Comparison of ENCODE assay signal across 12 cellular contexts in genomic region chr14:91127411-91127810, GRCh38. TPM values are rescaled to one million over a fixed set of nuclear protein-coding genes. Genes with fewer than 3 reads are reported as not detected.
A peak's percentile ranks its signal among the peaks of the same experiment; 100 is the strongest.
DNase-seq lines count a peak whose midpoint lies in the region; ATAC-seq, FAIRE-seq and TF ChIP-seq lines count a peak whose summit lies in the region.
"Had no signal": no experiment of that assay in that cellular context is flagged by ENCODE, and none has a peak within 500 bp of the region (broad histone marks: within the 10 kb centered on the region; RNA-seq: fewer than 3 reads in every experiment).

No MANE protein-coding gene starts in this region.

- H3K4me1 ChIP-seq in right lobe of liver (peaks cover 0 to 30% (median 9%) of the 10 kb centered on the region in 4 donors), HepG2 (ENCODE audit: insufficient read depth, low read length) (peaks cover 27% of the 10 kb centered on the region), duodenal mucosa (ENCODE audit: control insufficient read depth in 1 of 2, insufficient read depth in 2 of 2, low read length in 2 of 2) (peaks cover 12 to 17% of the 10 kb centered on the region in 2 donors), mucosa of rectum (ENCODE audit: control insufficient read depth in 2 of 2, insufficient read depth in 2 of 2, low read length in 2 of 2) (peaks cover 9 to 21% of the 10 kb centered on the region in 2 donors)
- H3K4me1 ChIP-seq: ascending aorta, SJCRH30 had no signal

- no TSS peak for BruUV-seq in HepG2 (replicated peaks; lab: Mats Ljungman, UMichigan)

- in situ Hi-C loops in HepG2 (cut with HindIII; ENCODE audit: extremely low pct_ligation_motif_present, low pct_unique_long_range_greater_than_20kb), result no loop called here

- CTCF ChIA-PET in HepG2 (lab: Yijun Ruan, JAX; ENCODE audit: low intra/inter-chr PET ratio, low total read pairs), result no interaction called here

- no peak for TF ChIP-seq RAD21 in HepG2 (CRISPR knock-in tag; IDR thresholded peaks at IDR 0.05)

- H3K36me3 ChIP-seq in right lobe of liver, result peaks cover 0 to 16% (median 2%) of the 10 kb centered on the region in 4 donors
- peaks cover 2 to 16% of the 10 kb centered on the region in 2 experiments; a peak in 3 of 5 replicates for H3K36me3 ChIP-seq in HepG2 (replicated peaks in 1 of 2; ENCODE audit: control insufficient read depth in 1 of 2, insufficient read depth in 2 of 2, low read length in 2 of 2)
- H3K36me3 ChIP-seq in duodenal mucosa (ENCODE audit: control insufficient read depth in 1 of 2, insufficient read depth in 2 of 2, low read length in 2 of 2), result peaks cover 0 to 29% of the 10 kb centered on the region in 2 donors
- peaks cover 24 to 30% of the 10 kb centered on the region in 2 donors for H3K36me3 ChIP-seq in mucosa of rectum (ENCODE audit: control insufficient read depth in 2 of 2, insufficient read depth in 2 of 2, low read length in 2 of 2)

- 29% methylated on average over 5 of the region's 8 CpGs for WGBS in right lobe of liver (ENCODE audit: insufficient coverage, low coverage, low lambda C conversion rate, missing lambda C conversion rate)
- 91% methylated on average over 5 of the region's 8 CpGs for WGBS in HepG2 (ENCODE audit: low lambda C conversion rate)

- H3K27me3 ChIP-seq in right lobe of liver, result no peaks in the 10 kb centered on the region
- H3K27me3 ChIP-seq in HepG2 (ENCODE audit: control insufficient read depth in 1 of 2, insufficient read depth in 2 of 2, low read length in 2 of 2), result no peaks in the 10 kb centered on the region
- no peaks in the 10 kb centered on the region for H3K27me3 ChIP-seq in duodenal mucosa (ENCODE audit: control insufficient read depth in 1 of 2, insufficient read depth in 2 of 2, low read length in 2 of 2)
- no peaks in the 10 kb centered on the region for H3K27me3 ChIP-seq in mucosa of rectum (ENCODE audit: control insufficient read depth in 2 of 2, insufficient read depth in 2 of 2, low read length in 2 of 2)
- H3K27me3 ChIP-seq: ascending aorta, SJCRH30 had no signal

- TF ChIP-seq POLR2A in right lobe of liver (IDR thresholded peaks at IDR 0.05), result no peak
- TF ChIP-seq POLR2A in HepG2 (IDR thresholded peaks at IDR 0.05; ENCODE audit: insufficient read depth in 1 of 2, low read depth in 2 of 2, low read length in 2 of 2), result no peak

- ATAC-seq in right lobe of liver (peak; percentile 68 to 83 (median 76)), HepG2 (no peak), GM18511 (IDR thresholded peaks at IDR 0.05; ENCODE audit: unreplicated experiment) (no peak), HG02981 (IDR thresholded peaks at IDR 0.05; ENCODE audit: unreplicated experiment) (no peak)
- ATAC-seq: activated CD8-positive, alpha-beta T cell treated with anti-CD3 and anti-CD28 coated beads, Interleukin-2, amount 10 ng/mL, durations not matched to agents 7 days and 5 days had no signal

- H2AFZ ChIP-seq in HepG2 (ENCODE audit: low read length), result no peak overlapping the region

- TF ChIP-seq EP300 in HepG2 (IDR thresholded peaks at IDR 0.05; ENCODE audit: low read depth in 2 of 2, low read length in 2 of 2), result no peak
- TF ChIP-seq EP300 in HepG2 (CRISPR knock-in tag; IDR thresholded peaks at IDR 0.05; ENCODE audit: borderline replicate concordance), result no peak

- POLR2A ChIA-PET in HepG2 (lab: Yijun Ruan, JAX), result no interaction called here

- H3K4me2 ChIP-seq in HepG2 (ENCODE audit: low read depth, low read length), result no peak overlapping the region

- intact Hi-C loops in right lobe of liver (cut with DNase I), result no loop called here
- intact Hi-C loops in HepG2 (cut with micrococcal nuclease; ENCODE audit: unreplicated experiment), result no loop called here

- no peaks in the 10 kb centered on the region for H3K79me2 ChIP-seq in HepG2 (ENCODE audit: insufficient read depth, low read length)

- H3K9me3 ChIP-seq in right lobe of liver (no peaks in the 10 kb centered on the region), HepG2 (ENCODE audit: low read length) (no peaks in the 10 kb centered on the region), duodenal mucosa (ENCODE audit: control insufficient read depth in 1 of 2, low read length in 2 of 2) (no peaks in the 10 kb centered on the region), mucosa of rectum (ENCODE audit: control insufficient read depth in 2 of 2, low read length in 2 of 2) (no peaks in the 10 kb centered on the region)
- H3K9me3 ChIP-seq: ascending aorta, SJCRH30 had no signal

- DNase-seq in right lobe of liver (peak; percentile 80 to 86 (median 81)), HepG2 (ENCODE audit: low spot score) (no peak), D721Med (ENCODE audit: insufficient read length, low spot score) (no peak)
- no peak for DNase-seq in stimulated activated CD4-positive, alpha-beta T cell treated with anti-CD3 and anti-CD28 coated beads, Interleukin-4, amount 100 ng/mL, for 1 hour
- DNase-seq: activated CD8-positive, alpha-beta T cell treated with anti-CD3 and anti-CD28 coated beads, Interleukin-2, amount 10 ng/mL, durations not matched to agents 7 days and 5 days; naive B cell; SJCRH30 had no signal

- FAIRE-seq in HepG2 (lab: Jason Lieb, UNC), result no peak
- no peak for FAIRE-seq in D721Med (lab: Jason Lieb, UNC)

- H3K4me3 ChIP-seq in right lobe of liver, result no peak overlapping the region
- H3K4me3 ChIP-seq in HepG2 (replicated peaks in 1 of 3; ENCODE audit: insufficient read depth in 1 of 3, low read depth in 2 of 3, low read length in 3 of 3), result no peak overlapping the region
- peak overlapping the region in 1 of 2 donors; percentile 21 for H3K4me3 ChIP-seq in duodenal mucosa (ENCODE audit: low read depth in 1 of 2, low read length in 2 of 2)
- H3K4me3 ChIP-seq in mucosa of rectum (ENCODE audit: low read length in 2 of 2), result no peak overlapping the region
- H3K4me3 ChIP-seq: ascending aorta, SJCRH30 had no signal

- TF ChIP-seq CTCF in right lobe of liver (IDR thresholded peaks at IDR 0.05) (no peak), HepG2 (CRISPR knock-in tag; IDR thresholded peaks at IDR 0.05) (no peak), D721Med (IDR thresholded peaks at IDR 0.05; ENCODE audit: insufficient read depth, missing control alignments) (no peak)

- no peaks in the 10 kb centered on the region for H4K20me1 ChIP-seq in HepG2 (ENCODE audit: insufficient read depth, low read length)

- H3K9ac ChIP-seq in HepG2 (ENCODE audit: insufficient read depth, low read depth, low read length), result no peak overlapping the region
- peak overlapping the region in 1 of 2 donors; percentile 39 for H3K9ac ChIP-seq in duodenal mucosa (ENCODE audit: low read depth in 1 of 2, low read length in 2 of 2)
- H3K9ac ChIP-seq in mucosa of rectum (ENCODE audit: low read depth in 1 of 2, low read length in 2 of 2), result no peak overlapping the region

- H3K27ac ChIP-seq in right lobe of liver, result peak overlapping the region in 1 of 3 donors; percentile 10
- no peak overlapping the region for H3K27ac ChIP-seq in HepG2 (ENCODE audit: extremely low read length, insufficient read depth, low read length)
- peak overlapping the region; percentile 73 for H3K27ac ChIP-seq in duodenal mucosa (ENCODE audit: low read depth, low read length)
- H3K27ac ChIP-seq in mucosa of rectum (ENCODE audit: low read depth in 2 of 2, low read length in 2 of 2), result peak overlapping the region; percentile 61 to 64
- H3K27ac ChIP-seq: ascending aorta, SJCRH30 had no signal

TF ChIP-seq in HepG2, 621 proteins besides CTCF, POLR2A, EP300 and RAD21 (continues in another document):
- TF ChIP-seq ZNF362 (CRISPR knock-in tag; IDR thresholded peaks at IDR 0.05; ENCODE audit: borderline replicate concordance), result no peak
- no peak for TF ChIP-seq ZFP90 (CRISPR knock-in tag; IDR thresholded peaks at IDR 0.05; ENCODE audit: borderline replicate concordance)
- TF ChIP-seq ZC3H13 (CRISPR knock-in tag; IDR thresholded peaks at IDR 0.05), result no peak
- no peak for TF ChIP-seq SP4 (CRISPR knock-in tag; IDR thresholded peaks at IDR 0.05)
- TF ChIP-seq NR2F2 (IDR thresholded peaks at IDR 0.05; ENCODE audit: borderline replicate concordance, low read depth), result no peak

RNA-seq across cellular contexts. Expression of gene DGLUCY, which starts 13.5 kb away (rescaled TPM):
- total RNA-seq in right lobe of liver (10 to 100 TPM; 26.7 to 55.6 (median 39.8) TPM), HepG2 (2016; rRNA removed; fragmentation: Illumina TruSeq; extraction: Trizol) (16.6 and 36.3 TPM in 2 replicates)
- 7.4 and 10.5 TPM in 2 replicates for total RNA-seq in HepG2 (2016; cell fraction: cytosol; rRNA removed; fragmentation: Illumina TruSeq; extraction: Trizol; ENCODE audit: low read depth)
- 19.2 and 33.7 TPM in 2 replicates for total RNA-seq in HepG2 (2016; cell fraction: insoluble cytoplasmic fraction; rRNA removed; fragmentation: Illumina TruSeq; extraction: Trizol)
- total RNA-seq in HepG2 (2016; cell fraction: membrane; rRNA removed; fragmentation: Illumina TruSeq; extraction: Trizol), result 13.9 and 17.2 TPM in 2 replicates
- total RNA-seq in HepG2 (2016; cell fraction: nucleus; rRNA removed; fragmentation: Illumina TruSeq; extraction: Trizol), result 41.0 and 53.4 TPM in 2 replicates
- 14.8 and 18.8 TPM in 2 replicates for polyA plus RNA-seq in HepG2 (2011; rRNA removed)
- 10.0 and 10.9 TPM in 2 replicates for polyA plus RNA-seq in HepG2 (2011; cell fraction: cytosol; rRNA removed)
- 69.0 and 79.9 TPM in 2 replicates for polyA plus RNA-seq in HepG2 (2011; cell fraction: nucleus; rRNA removed)
- 14.0 and 15.8 TPM in 2 replicates for polyA plus RNA-seq in HepG2 (2012)
- 7.4 and 8.4 TPM in 2 replicates for polyA plus RNA-seq in HepG2 (2016; cell fraction: cytosol; fragmentation: Illumina TruSeq; extraction: Trizol; ENCODE audit: low read depth)
- 12.6 and 15.7 TPM in 2 replicates for polyA plus RNA-seq in HepG2 (2016; cell fraction: insoluble cytoplasmic fraction; fragmentation: Illumina TruSeq; extraction: Trizol; ENCODE audit: low read depth)
- 11.4 and 11.6 TPM in 2 replicates for polyA plus RNA-seq in HepG2 (2016; cell fraction: membrane; fragmentation: Illumina TruSeq; extraction: Trizol; ENCODE audit: low read depth)
- polyA plus RNA-seq in HepG2 (2016; cell fraction: nucleus; fragmentation: Illumina TruSeq; extraction: Trizol; ENCODE audit: insufficient read depth, low read depth), result 45.5 and 47.0 TPM in 2 replicates
- 6.1 and 32.7 TPM in 2 replicates for polyA minus RNA-seq in HepG2 (2011; rRNA and poly(A)+ RNA removed; ENCODE audit: low replicate concordance)
- polyA minus RNA-seq in HepG2 (2011; cell fraction: cytosol; rRNA and poly(A)+ RNA removed), result 9.4 and 9.6 TPM in 2 replicates
- 44.3 and 59.9 TPM in 2 replicates for polyA minus RNA-seq in HepG2 (2011; cell fraction: nucleus; rRNA and poly(A)+ RNA removed)

Comparison
In these comparisons a context has a peak if more than half of its experiments do, and no peak if none do; other contexts are left out.
1. ATAC-seq: peak in right lobe of liver (4 of 4); none in HepG2 (single experiment), GM18511 (single experiment) and HG02981 (single experiment).
2. DNase-seq: peak in right lobe of liver (3 of 3); none in HepG2 (single experiment), stimulated activated CD4-positive, alpha-beta T cell treated with anti-CD3 and anti-CD28 coated beads, Interleukin-4, amount 100 ng/mL, for 1 hour (single experiment) and D721Med (single experiment).